1 cellular context compared by ENCODE assay signal in genomic region chr22:29480512-29481264, GRCh38.
TF ChIP-seq lines count a peak whose summit lies in the region.

No MANE protein-coding gene starts in this region.

TF ChIP-seq in IMR-90, 13 proteins besides CTCF, POLR2A, EP300 and RAD21 (continued from another document):
- TF ChIP-seq MAFK (IDR thresholded peaks at IDR 0.05; ENCODE audit: low read depth, low read length): no peak
- TF ChIP-seq CHD1 (IDR thresholded peaks at IDR 0.05; ENCODE audit: low read depth, low read length): no peak
